Comparison of ENCODE assay signal across 8 cellular contexts in genomic region chr5:136028782-136029742, GRCh38. TPM values are rescaled to one million over a fixed set of nuclear protein-coding genes. Genes with fewer than 3 reads are reported as not detected.
A peak's percentile ranks its signal among the peaks of the same experiment; 100 is the strongest.
DNase-seq lines count a peak whose midpoint lies in the region; ATAC-seq and TF ChIP-seq lines count a peak whose summit lies in the region.

TGFBI (plus strand) TSS chr5:136028988; CDS start chr5:136029056, 68 bp downstream.

- no TSS peak for BruUV-seq in Panc1 (replicated peaks; lab: Mats Ljungman, UMichigan)

- intact Hi-C loops in Panc1 (cut with micrococcal nuclease; ENCODE audit: unreplicated experiment): no loop called here

- peak; percentile 23 to 48 for TF ChIP-seq POLR2A in tibial nerve (IDR thresholded peaks at IDR 0.05)

- peak in 1 of 2 donors; percentile 79 for TF ChIP-seq EP300 in tibial nerve (IDR thresholded peaks at IDR 0.05)

- no peaks in the 10 kb centered on the region for H3K27me3 ChIP-seq in Panc1 (ENCODE audit: control insufficient read depth, insufficient read depth, low read length)
- no peaks in the 10 kb centered on the region for H3K27me3 ChIP-seq in tibial nerve
- H3K27me3 ChIP-seq in HAP-1 (ENCODE audit: low read depth): no peaks in the 10 kb centered on the region

- no peak within 1 kb of the TSS for H3K27ac Mint-ChIP-seq in endothelial cell (ENCODE audit: unreplicated experiment)

- POLR2A ChIA-PET in Panc1 (lab: Charles Lee): no interaction called here

- DNase-seq in Panc1 (ENCODE audit: low read depth, low spot score) (no peak), endothelial cell (ENCODE audit: low spot score) (peak; percentile 70), medulla oblongata (ENCODE audit: extremely low spot score) (peak; percentile 30), tibial nerve (ENCODE audit: low spot score in 2 of 2) (peak; percentile 50 to 57), HAP-1 (ENCODE audit: low spot score in 2 of 2) (no peak)
- no peak for DNase-seq in activated CD8-positive, alpha-beta memory T cell treated with anti-CD3 and anti-CD28 coated beads, Interleukin-2, amount 50 U/mL, for 4 hours

- CTCF ChIA-PET in Panc1 (lab: Charles Lee): interaction anchor here (0.6 kb wide), 1 partner anchor 53 kb away, joined by 4 read pairs; no protein-coding TSS in a partner anchor

- peak; percentile 73 for ATAC-seq in GM18909 (IDR thresholded peaks at IDR 0.05; ENCODE audit: poor library complexity, unreplicated experiment)
- ATAC-seq in Panc1: peak; percentile 95

- peaks cover 14% of the 10 kb centered on the region for H3K4me1 Mint-ChIP-seq in endothelial cell (ENCODE audit: unreplicated experiment)

- peak within 1 kb of the TSS; percentile 71 for H3K4me3 Mint-ChIP-seq in endothelial cell (ENCODE audit: unreplicated experiment)

- peaks cover 11% of the 10 kb centered on the region for H3K27me3 Mint-ChIP-seq in endothelial cell (ENCODE audit: unreplicated experiment)

- H3K4me1 ChIP-seq in Panc1 (ENCODE audit: control insufficient read depth, insufficient read depth, low read length) (peaks cover 18% of the 10 kb centered on the region), tibial nerve (peaks cover 0 to 94% (median 32%) of the 10 kb centered on the region in 4 donors), HAP-1 (no peaks in the 10 kb centered on the region)

- H3K9me3 Mint-ChIP-seq in endothelial cell (ENCODE audit: unreplicated experiment): no peaks in the 10 kb centered on the region

- H3K9me3 ChIP-seq in Panc1 (ENCODE audit: control insufficient read depth, insufficient read depth, low read depth, low read length) (no peaks in the 10 kb centered on the region), tibial nerve (no peaks in the 10 kb centered on the region), HAP-1 (no peaks in the 10 kb centered on the region)

- H3K27ac ChIP-seq in 22Rv1 (no peak within 1 kb of the TSS), Panc1 (ENCODE audit: low read length) (peak within 1 kb of the TSS; percentile 61), tibial nerve (peak within 1 kb of the TSS in 3 of 4 donors; percentile 53 to 84 (median 80))

- 7 to 9% methylated on average over 44 to 68 of the region's 68 CpGs for WGBS in tibial nerve, 2 donors

- H3K36me3 ChIP-seq in Panc1 (ENCODE audit: control insufficient read depth, insufficient read depth, low read length) (no peaks in the 10 kb centered on the region), tibial nerve (no peaks in the 10 kb centered on the region), HAP-1 (replicated peaks) (no peaks in the 10 kb centered on the region)

- peak within 1 kb of the TSS; percentile 51 to 72 for H3K4me3 ChIP-seq in Panc1 (ENCODE audit: low read depth in 2 of 2, low read length in 2 of 2)
- H3K4me3 ChIP-seq in tibial nerve: peak within 1 kb of the TSS; percentile 50 to 91 (median 58)
- H3K4me3 ChIP-seq in HAP-1: no peak within 1 kb of the TSS

- in situ Hi-C loops in Panc1 (cut with HindIII; ENCODE audit: low pct_unique_long_range_greater_than_20kb, low sequenced_read_pairs): no loop called here
- in situ Hi-C loops in HAP-1 (cut with MboI; ENCODE audit: low sequenced_read_pairs): no loop called here

- TF ChIP-seq CTCF in 22Rv1 (IDR thresholded peaks at IDR 0.05): peak; percentile 58
- TF ChIP-seq CTCF in Panc1 (IDR thresholded peaks at IDR 0.05): peak; percentile 56; the same call in 1 of the 2 replicates
- no peak for TF ChIP-seq CTCF in endothelial cell (IDR thresholded peaks at IDR 0.05; ENCODE audit: unreplicated experiment)
- TF ChIP-seq CTCF in tibial nerve (IDR thresholded peaks at IDR 0.05): no peak

- H3K36me3 Mint-ChIP-seq in endothelial cell (ENCODE audit: low read depth, unreplicated experiment): no peaks in the 10 kb centered on the region

RNA-seq across cellular contexts. Expression of gene TGFBI, which starts in this region (rescaled TPM):
- 314 TPM for total RNA-seq in Panc1 (2021; ENCODE audit: unreplicated experiment)
- 384 TPM for polyA plus RNA-seq in Panc1 (2012; ENCODE audit: insufficient read length)
- total RNA-seq in endothelial cell (ENCODE audit: unreplicated experiment): 27.9 TPM
- 100 to 1,000 TPM; 158 to 291 (median 212) TPM for total RNA-seq in tibial nerve

Comparison
In these comparisons a context has a peak if more than half of its experiments do, and no peak if none do; other contexts are left out.
1. CTCF ChIP-seq: peak in 22Rv1 (single experiment) and Panc1 (single experiment); none in endothelial cell (single experiment) and tibial nerve (0 of 5).
2. DNase-seq: peak in endothelial cell (single experiment), medulla oblongata (single experiment) and tibial nerve (2 of 2); none in Panc1 (single experiment), HAP-1 (0 of 2) and activated CD8-positive, alpha-beta memory T cell treated with anti-CD3 and anti-CD28 coated beads, Interleukin-2, amount 50 U/mL, for 4 hours (single experiment).